In genomic region chr9:123225995-123226394, GRCh38 we compare ENCODE assay signal across 10 cellular contexts. TPM values are rescaled to one million over a fixed set of nuclear protein-coding genes. Genes with fewer than 3 reads are reported as not detected.
DNase-seq lines count a peak whose midpoint lies in the region; ATAC-seq, FAIRE-seq and TF ChIP-seq lines count a peak whose summit lies in the region.
"Had no signal": no experiment of that assay in that cellular context is flagged by ENCODE, and none has a peak within 500 bp of the region (broad histone marks: within the 10 kb centered on the region; RNA-seq: fewer than 3 reads in every experiment).

No MANE protein-coding gene starts in this region.

- H3K27me3 ChIP-seq in BLaER1 (no peaks in the 10 kb centered on the region), RWPE2 (ENCODE audit: insufficient read depth, poor library complexity, severe bottlenecking) (no peaks in the 10 kb centered on the region), bronchial epithelial cell (ENCODE audit: control insufficient read depth, insufficient read depth, low read length) (no peaks in the 10 kb centered on the region), heart right ventricle (no peaks in the 10 kb centered on the region)

- intact Hi-C loops in heart right ventricle (cut with DNase I), result loop anchor here in 4 of 10 donors (10.0 kb wide), 1 partner anchor 141 kb away; no protein-coding TSS in a partner anchor

- peaks cover 69% of the 10 kb centered on the region for H3K36me3 ChIP-seq in BLaER1
- no peaks in the 10 kb centered on the region for H3K36me3 ChIP-seq in RWPE2 (ENCODE audit: low read depth)
- no peaks in the 10 kb centered on the region for H3K36me3 ChIP-seq in bronchial epithelial cell (ENCODE audit: control insufficient read depth, insufficient read depth, low read length)
- H3K36me3 ChIP-seq in heart right ventricle, result no peaks in the 10 kb centered on the region

- H3K9me3 ChIP-seq in BLaER1, result peaks cover 4% of the 10 kb centered on the region; the same call in 1 of the 2 replicates
- H3K9me3 ChIP-seq in RWPE2 (ENCODE audit: severe bottlenecking), result no peaks in the 10 kb centered on the region
- H3K9me3 ChIP-seq in heart right ventricle, result no peaks in the 10 kb centered on the region

- WGBS in heart right ventricle, 2 donors, result 85 to 88% methylated on average over 4 of the region's 4 CpGs

- H3K4me3 ChIP-seq in BLaER1 (no peak overlapping the region), GM12865 (ENCODE audit: low read depth, low read length) (no peak overlapping the region), RWPE2 (ENCODE audit: severe bottlenecking) (no peak overlapping the region), bronchial epithelial cell (ENCODE audit: low read depth, low read length) (no peak overlapping the region), heart right ventricle (no peak overlapping the region)
- H3K4me3 ChIP-seq: GM23338 had no signal

- H3K9ac ChIP-seq in BLaER1, result no peak overlapping the region

- peak overlapping the region; percentile 18 for H3K4me2 ChIP-seq in BLaER1
- H3K4me2 ChIP-seq: GM23338 had no signal

- H3K4me1 ChIP-seq in BLaER1, result peaks cover 26% of the 10 kb centered on the region
- H3K4me1 ChIP-seq in RWPE2 (ENCODE audit: insufficient read depth, poor library complexity, severe bottlenecking), result peaks cover 4% of the 10 kb centered on the region
- H3K4me1 ChIP-seq in heart right ventricle, result peaks cover 0 to 24% (median 0%) of the 10 kb centered on the region in 9 donors

- H4K20me1 ChIP-seq in BLaER1, result peaks cover 98% of the 10 kb centered on the region

- no peak for FAIRE-seq in bronchial epithelial cell (lab: Jason Lieb, UNC)

- ATAC-seq in RWPE2 (ENCODE audit: low read depth) (peak; percentile 85), HG03175 (IDR thresholded peaks at IDR 0.05; ENCODE audit: unreplicated experiment) (no peak), heart right ventricle (no peak)

- H3K27ac ChIP-seq in BLaER1 (no peak overlapping the region), RWPE2 (ENCODE audit: poor library complexity, severe bottlenecking) (no peak overlapping the region), heart right ventricle (no peak overlapping the region)
- H3K27ac ChIP-seq: C4-2B had no signal

- TF ChIP-seq CTCF in GM12865 (IDR thresholded peaks at IDR 0.05; ENCODE audit: insufficient read depth, low read depth, low read length, missing control alignments) (no peak), RWPE2 (IDR thresholded peaks at IDR 0.05; ENCODE audit: poor library complexity, severe bottlenecking) (no peak), bronchial epithelial cell (IDR thresholded peaks at IDR 0.05; ENCODE audit: insufficient read depth, low read length, severe bottlenecking) (no peak), heart right ventricle (IDR thresholded peaks at IDR 0.05) (no peak)

- DNase-seq in GM12865 (ENCODE audit: low read depth), result peak; percentile 17
- DNase-seq in RWPE2 (ENCODE audit: low spot score), result no peak
- DNase-seq in bronchial epithelial cell (ENCODE audit: low read depth), result peak; percentile 48
- no peak for DNase-seq in HuH-7.5 (ENCODE audit: low spot score)
- DNase-seq in heart right ventricle, result no peak
- no peak for DNase-seq in NCI-H510A (lab: John Stamatoyannopoulos, UW)

RNA-seq across cellular contexts. Expression of gene STRBP, which starts 42.4 kb away (rescaled TPM):
- total RNA-seq in bronchial epithelial cell (15.0 and 21.6 TPM in 2 replicates), heart right ventricle (10 to 100 TPM; 10.5 to 22.2 (median 13.8) TPM)
- polyA plus RNA-seq in heart right ventricle, result 10 to 100 TPM; 11.4 to 15.2 TPM

Comparison
In these comparisons a context has a peak if more than half of its experiments do, and no peak if none do; other contexts are left out.
1. DNase-seq: peak in GM12865 (single experiment) and bronchial epithelial cell (single experiment); none in RWPE2 (single experiment), HuH-7.5 (single experiment), heart right ventricle (0 of 2) and NCI-H510A (single experiment).